Comparison of ENCODE assay signal across 23 cellular contexts in the genomic region with DNA sequence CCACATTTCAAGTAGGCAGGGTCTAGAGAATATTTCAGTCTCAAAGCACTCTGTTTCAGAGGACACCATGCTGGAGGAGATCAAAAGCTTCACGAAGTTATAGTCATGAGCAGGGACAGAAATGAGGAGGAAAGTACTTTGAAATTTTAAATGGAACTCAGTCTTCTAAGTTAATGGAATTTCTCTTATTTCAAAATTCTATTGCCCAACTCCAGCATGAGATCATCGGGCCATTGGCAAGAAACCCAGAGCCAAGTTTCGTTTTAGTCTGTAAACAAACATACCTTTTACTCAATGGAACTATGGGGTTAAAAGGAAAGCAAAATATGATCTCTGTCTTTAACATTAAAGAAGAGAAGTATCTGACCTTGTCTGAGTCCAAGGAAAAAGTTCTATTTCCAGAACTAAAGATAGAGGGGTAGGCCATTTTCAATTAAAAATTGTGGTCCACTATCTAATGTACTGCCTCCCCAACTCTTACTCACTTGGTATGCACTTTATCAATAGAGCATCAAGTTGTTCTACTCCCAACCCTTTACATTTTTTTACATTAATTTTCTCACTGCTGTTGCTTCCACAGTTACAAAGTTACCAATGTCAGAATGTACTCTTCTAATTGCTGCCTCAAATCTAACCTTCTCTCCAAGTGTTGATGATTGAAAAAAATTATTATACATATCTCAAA.
A peak's percentile ranks its signal among the peaks of the same experiment; 100 is the strongest.
DNase-seq lines count a peak whose midpoint lies in the region; ATAC-seq lines count a peak whose summit lies in the region.
"Had no signal": no experiment of that assay in that cellular context is flagged by ENCODE, and none has a peak within 500 bp of the region (broad histone marks: within the 10 kb centered on the region; RNA-seq: fewer than 3 reads in every experiment).

No MANE protein-coding gene starts in this region.

- ATAC-seq in HG02798 (IDR thresholded peaks at IDR 0.05; ENCODE audit: poor library complexity, unreplicated experiment) (no peak), GM21717 (IDR thresholded peaks at IDR 0.05; ENCODE audit: unreplicated experiment) (no peak)
- ATAC-seq: activated CD8-positive, alpha-beta memory T cell treated with anti-CD3 and anti-CD28 coated beads, Interleukin-2, amount 10 ng/mL, durations not matched to agents 7 days and 5 days; esophagus mucosa; natural killer cell treated with Interleukin-12 subunit alpha and Interleukin-12 subunit beta and Interleukin-15 and Interleukin-18, amount 100 ng/mL, for 72 hours; stimulated activated naive CD8-positive, alpha-beta T cell treated with anti-CD3 and anti-CD28 coated beads, Interleukin-15, Interleukin-2, amounts not matched to agents 100 U/mL and 50 U/mL, for 24 hours had no signal

- DNase-seq in ELR (ENCODE audit: low read depth) (peak; percentile 0), OCI-M1 (lab: John Stamatoyannopoulos, UW) (peak; percentile 41), epithelial cell of prostate (ENCODE audit: low read depth, low spot score) (peak; percentile 20), non-pigmented ciliary epithelial cell (ENCODE audit: low read depth) (peak; percentile 8), Ammon's horn (ENCODE audit: low spot score) (no peak)
- no peak for DNase-seq in effector CD4-positive, alpha-beta T cell
- DNase-seq: activated CD8-positive, alpha-beta memory T cell treated with anti-CD3 and anti-CD28 coated beads, Interleukin-2, amount 10 ng/mL, durations not matched to agents 7 days and 5 days; activated naive CD8-positive, alpha-beta T cell treated with anti-CD3 and anti-CD28 coated beads, Interleukin-2, amount 10 ng/mL, durations not matched to agents 7 days and 5 days; DMS79 treated with DMSO at 0.1 percent for 48 hours; dorsolateral prefrontal cortex; HCEC 1CT; Karpas-422; midbrain; NCI-H1417 treated with DMSO at 0.1 percent for 48 hours; NCI-H526; stimulated activated CD4-positive, alpha-beta T cell treated with anti-CD3 and anti-CD28 coated beads, Interleukin-4, amount 100 ng/mL, for 1 hour; stimulated activated naive CD8-positive, alpha-beta T cell treated with anti-CD3 and anti-CD28 coated beads, Interleukin-15, Interleukin-2, amounts not matched to agents 100 U/mL and 50 U/mL, for 24 hours had no signal

- H3K27ac ChIP-seq in epithelial cell of prostate: no peak overlapping the region
- H3K27ac ChIP-seq: cardiac muscle cell, dorsolateral prefrontal cortex, tibial nerve had no signal

Comparison
In these comparisons a context has a peak if more than half of its experiments do, and no peak if none do; other contexts are left out.
1. DNase-seq: peak in ELR (single experiment), OCI-M1 (single experiment), epithelial cell of prostate (single experiment) and non-pigmented ciliary epithelial cell (single experiment); none in effector CD4-positive, alpha-beta T cell (single experiment) and Ammon's horn (single experiment).